ENCODE assay signal across 10 cellular contexts in the genomic region with DNA sequence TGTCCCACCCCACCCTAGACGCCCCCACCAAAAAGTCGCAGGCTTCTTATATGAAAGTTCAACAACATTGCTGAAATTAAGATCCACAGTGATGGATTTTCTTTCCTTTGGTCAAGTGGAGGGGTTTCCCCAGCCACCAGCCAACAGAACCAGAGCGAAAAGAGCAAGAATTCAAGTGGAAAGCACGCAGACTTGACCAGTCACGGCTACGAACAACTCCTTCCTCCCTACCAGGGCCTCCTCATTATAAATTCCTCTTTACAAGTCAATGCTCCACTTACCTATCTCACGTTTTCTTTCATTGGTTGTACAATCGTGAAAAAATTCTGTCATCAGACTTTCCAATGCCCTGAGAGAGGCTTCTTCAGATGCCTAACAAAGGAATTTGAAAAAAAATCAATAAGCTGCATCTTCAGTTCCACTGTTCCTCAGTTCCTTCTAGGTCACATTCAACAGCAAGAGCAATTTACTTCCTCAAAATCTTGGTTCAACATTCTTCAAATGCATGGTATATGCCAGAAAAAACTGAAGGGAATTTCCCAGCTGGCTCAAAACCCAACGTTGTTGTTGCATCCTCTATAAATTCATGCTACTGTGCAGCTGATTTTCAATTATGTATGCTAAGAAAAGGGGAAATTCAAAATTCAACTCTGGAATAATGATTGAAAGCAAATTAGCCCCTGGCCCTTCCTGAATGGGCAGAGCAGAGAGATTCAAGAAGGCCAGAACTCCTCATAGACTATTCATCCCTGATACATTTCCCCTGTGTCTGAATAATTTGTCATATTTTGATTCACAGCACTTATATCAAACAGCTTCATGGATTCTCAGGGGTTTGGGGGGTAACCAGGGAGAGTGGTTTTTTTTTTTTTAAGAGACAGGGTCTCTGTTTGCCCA. TPM values are rescaled to one million over a fixed set of nuclear protein-coding genes. Genes with fewer than 3 reads are reported as not detected.
DNase-seq lines count a peak whose midpoint lies in the region; ATAC-seq and TF ChIP-seq lines count a peak whose summit lies in the region.
"Had no signal": no experiment of that assay in that cellular context is flagged by ENCODE, and none has a peak within 500 bp of the region (broad histone marks: within the 10 kb centered on the region; RNA-seq: fewer than 3 reads in every experiment).

No MANE protein-coding gene starts in this region.

- CTCF ChIA-PET in activated CD4-positive, alpha-beta T cell treated with anti-CD3 and anti-CD28 coated beads, Interleukin-2, amount 10 ng/mL, durations not matched to agents 7 days and 5 days (lab: Charles Lee): interaction anchor here (0.6 to 1.2 kb wide), 6 partner anchors 17 to 69 kb away, joined by 3 to 4 read pairs (median 3); no protein-coding TSS in a partner anchor

- H3K27me3 Mint-ChIP-seq in activated CD4-positive, alpha-beta T cell treated with anti-CD3 and anti-CD28 coated beads, Interleukin-2, amount 10 ng/mL, durations not matched to agents 7 days and 5 days: no peaks in the 10 kb centered on the region

- H3K36me3 ChIP-seq in RWPE2 (ENCODE audit: low read depth): peaks cover 49% of the 10 kb centered on the region
- peaks cover 6% of the 10 kb centered on the region for H3K36me3 ChIP-seq in fibroblast of lung (ENCODE audit: control insufficient read depth, insufficient read depth, low read length)
- no peaks in the 10 kb centered on the region for H3K36me3 ChIP-seq in MM.1S (replicated peaks; ENCODE audit: insufficient read depth, low read length)

- H2AFZ ChIP-seq in fibroblast of lung (ENCODE audit: low read length) (no peak overlapping the region), MM.1S (ENCODE audit: low read length) (no peak overlapping the region)

- H3K4me2 ChIP-seq in fibroblast of lung (ENCODE audit: extremely low read depth, insufficient read depth, low read length): peak overlapping the region; percentile 40
- no peak overlapping the region for H3K4me2 ChIP-seq in MM.1S (ENCODE audit: low read depth, low read length)

- H3K4me3 ChIP-seq in RWPE2 (ENCODE audit: severe bottlenecking) (no peak overlapping the region), fibroblast of lung (replicated peaks in 1 of 4; ENCODE audit: control extremely low read depth in 1 of 4, insufficient read depth in 1 of 4, low read depth in 3 of 4, low read length in 4 of 4) (no peak overlapping the region), skin epidermis (no peak overlapping the region), MM.1S (ENCODE audit: low read length) (no peak overlapping the region)
- H3K4me3 ChIP-seq: thoracic aorta had no signal

- TF ChIP-seq CTCF in RWPE2 (IDR thresholded peaks at IDR 0.05; ENCODE audit: poor library complexity, severe bottlenecking) (no peak), fibroblast of lung (conservative IDR thresholded peaks at IDR 0.05 in 1 of 2, IDR thresholded peaks at IDR 0.05 in 1 of 2; ENCODE audit: low read depth in 1 of 2, low read length in 2 of 2) (no peak), MM.1S (IDR thresholded peaks at IDR 0.05; ENCODE audit: low read length) (no peak)

- POLR2A ChIA-PET in activated CD4-positive, alpha-beta T cell treated with anti-CD3 and anti-CD28 coated beads, Interleukin-2, amount 10 ng/mL, durations not matched to agents 7 days and 5 days (lab: Charles Lee): interaction anchor here (0.5 kb wide), 1 partner anchor 33 kb away, joined by 4 read pairs; no protein-coding TSS in a partner anchor

- peaks cover 76% of the 10 kb centered on the region for H3K36me3 Mint-ChIP-seq in activated CD4-positive, alpha-beta T cell treated with anti-CD3 and anti-CD28 coated beads, Interleukin-2, amount 10 ng/mL, durations not matched to agents 7 days and 5 days (ENCODE audit: low read depth)

- H3K27ac Mint-ChIP-seq in activated CD4-positive, alpha-beta T cell treated with anti-CD3 and anti-CD28 coated beads, Interleukin-2, amount 10 ng/mL, durations not matched to agents 7 days and 5 days: peak overlapping the region; percentile 82

- H3F3A ChIP-seq in MM.1S (ENCODE audit: insufficient read depth, low read length): no peaks in the 10 kb centered on the region

- H3K4me1 Mint-ChIP-seq in activated CD4-positive, alpha-beta T cell treated with anti-CD3 and anti-CD28 coated beads, Interleukin-2, amount 10 ng/mL, durations not matched to agents 7 days and 5 days: peaks cover 75% of the 10 kb centered on the region

- peaks cover 3% of the 10 kb centered on the region for H4K20me1 ChIP-seq in fibroblast of lung (ENCODE audit: control insufficient read depth, extremely low read depth, insufficient read depth, low read length)
- H4K20me1 ChIP-seq in MM.1S (ENCODE audit: insufficient read depth, low read length): peaks cover 34% of the 10 kb centered on the region

- peaks cover 7% of the 10 kb centered on the region for H3K9me3 Mint-ChIP-seq in activated CD4-positive, alpha-beta T cell treated with anti-CD3 and anti-CD28 coated beads, Interleukin-2, amount 10 ng/mL, durations not matched to agents 7 days and 5 days

- DNase-seq in activated CD4-positive, alpha-beta T cell treated with anti-CD3 and anti-CD28 coated beads, Interleukin-2, amount 10 ng/mL, durations not matched to agents 7 days and 5 days: no peak
- no peak for DNase-seq in activated CD4-positive, alpha-beta T cell treated with anti-CD3 and anti-CD28 coated beads for 4 hours
- DNase-seq in RWPE2 (ENCODE audit: low spot score) (no peak), fibroblast of lung (ENCODE audit: low read depth in 2 of 2) (peak; percentile 23 to 56), MM.1S (no peak), epidermal melanocyte (ENCODE audit: insufficient read length, low spot score) (no peak)
- DNase-seq: aorta had no signal

- no peak for ATAC-seq in RWPE2 (ENCODE audit: low read depth)
- no peak for ATAC-seq in HG03378 (IDR thresholded peaks at IDR 0.05; ENCODE audit: unreplicated experiment)

- no peak overlapping the region for H3K9ac ChIP-seq in fibroblast of lung (ENCODE audit: insufficient read depth, low read length)
- no peak overlapping the region for H3K9ac ChIP-seq in MM.1S (ENCODE audit: low read length)

- H3K4me1 ChIP-seq in RWPE2 (ENCODE audit: insufficient read depth, poor library complexity, severe bottlenecking): peaks cover 26% of the 10 kb centered on the region
- peaks cover 25% of the 10 kb centered on the region for H3K4me1 ChIP-seq in fibroblast of lung (ENCODE audit: control insufficient read depth, extremely low read depth, insufficient read depth, low read length)
- H3K4me1 ChIP-seq in MM.1S (ENCODE audit: low read length): no peaks in the 10 kb centered on the region

- peak overlapping the region; percentile 53 for H3K27ac ChIP-seq in RWPE2 (ENCODE audit: poor library complexity, severe bottlenecking)
- H3K27ac ChIP-seq in fibroblast of lung (ENCODE audit: insufficient read depth, low read length): peak overlapping the region; percentile 49
- H3K27ac ChIP-seq in skin epidermis: peak overlapping the region in 14 of 21 experiments; percentile 14 to 74 (median 50)
- no peak overlapping the region for H3K27ac ChIP-seq in MM.1S (ENCODE audit: low read length)
- H3K27ac ChIP-seq: thoracic aorta had no signal

- H3K79me2 ChIP-seq in fibroblast of lung (ENCODE audit: control insufficient read depth, insufficient read depth, low read length) (peaks cover 85% of the 10 kb centered on the region), MM.1S (ENCODE audit: low read length) (peaks cover 97% of the 10 kb centered on the region)

- H3K4me3 Mint-ChIP-seq in activated CD4-positive, alpha-beta T cell treated with anti-CD3 and anti-CD28 coated beads, Interleukin-2, amount 10 ng/mL, durations not matched to agents 7 days and 5 days: no peak overlapping the region

- H3K9me2 ChIP-seq in MM.1S (replicated peaks; ENCODE audit: insufficient read depth, low read length): no peaks in the 10 kb centered on the region

- H3K27me3 ChIP-seq in RWPE2 (ENCODE audit: insufficient read depth, poor library complexity, severe bottlenecking) (no peaks in the 10 kb centered on the region), fibroblast of lung (ENCODE audit: control insufficient read depth, insufficient read depth, low read length) (no peaks in the 10 kb centered on the region), MM.1S (replicated peaks; ENCODE audit: insufficient read depth, low read length) (no peaks in the 10 kb centered on the region)

- no peaks in the 10 kb centered on the region for H3K9me3 ChIP-seq in RWPE2 (ENCODE audit: severe bottlenecking)
- no peaks in the 10 kb centered on the region for H3K9me3 ChIP-seq in fibroblast of lung (ENCODE audit: control insufficient read depth, insufficient read depth, low read depth, low read length)
- no peaks in the 10 kb centered on the region for H3K9me3 ChIP-seq in MM.1S (replicated peaks; ENCODE audit: insufficient read depth, low read length)
- H3K9me3 ChIP-seq: thoracic aorta had no signal

RNA-seq across cellular contexts. Expression of a gene that starts 30.9 kb away (rescaled TPM):
- 100 to 1,000 TPM; 237 to 304 TPM for total RNA-seq in activated CD4-positive, alpha-beta T cell treated with anti-CD3 and anti-CD28 coated beads, Interleukin-2, amount 10 ng/mL, durations not matched to agents 7 days and 5 days
- 63.9 and 134 TPM in 2 replicates for total RNA-seq in fibroblast of lung
- polyA plus RNA-seq in fibroblast of lung: 162 and 185 TPM in 2 replicates
- 138 and 147 TPM in 2 replicates for polyA plus RNA-seq in fibroblast of lung (2012)
- 605 and 618 TPM in 2 replicates for polyA minus RNA-seq in fibroblast of lung (ENCODE audit: low replicate concordance)

Comparison
In these comparisons a context has a peak if more than half of its experiments do, and no peak if none do; other contexts are left out.
1. DNase-seq: peak in fibroblast of lung (2 of 2); none in activated CD4-positive, alpha-beta T cell treated with anti-CD3 and anti-CD28 coated beads, Interleukin-2, amount 10 ng/mL, durations not matched to agents 7 days and 5 days (single experiment), activated CD4-positive, alpha-beta T cell treated with anti-CD3 and anti-CD28 coated beads for 4 hours (0 of 2), RWPE2 (single experiment), MM.1S (single experiment) and epidermal melanocyte (single experiment).